In genomic region chr15:56654216-56654615, GRCh38 we compare ENCODE assay signal across 29 cellular contexts.
"Had no signal": no experiment of that assay in that cellular context is flagged by ENCODE, and none has a peak within 500 bp of the region (broad histone marks: within the 10 kb centered on the region; RNA-seq: fewer than 3 reads in every experiment).

No MANE protein-coding gene starts in this region.

- ATAC-seq: esophagus mucosa; gastroesophageal sphincter; naive thymus-derived CD4-positive, alpha-beta T cell; stimulated activated effector memory CD8-positive, alpha-beta T cell treated with anti-CD3 and anti-CD28 coated beads, Interleukin-12 subunit alpha, Interleukin-12 subunit beta, amount 100 ng/mL, for 72 hours had no signal

- H3K27ac ChIP-seq: colonic mucosa, epithelial cell of prostate, heart right ventricle, prostate gland, right atrium auricular region, stomach, upper lobe of left lung, vagina had no signal

- H3K4me3 ChIP-seq: colonic mucosa, gastroesophageal sphincter, heart right ventricle, prostate gland, right atrium auricular region, sigmoid colon, stomach, tibial nerve, upper lobe of left lung, vagina had no signal

- H3K27me3 ChIP-seq: colonic mucosa, gastroesophageal sphincter, heart right ventricle, right atrium auricular region, sigmoid colon, stomach, tibial nerve, upper lobe of left lung, vagina had no signal

- H3K36me3 ChIP-seq: colonic mucosa had no signal

- DNase-seq: colonic mucosa; effector CD8-positive, alpha-beta T cell; endodermal cell; foreskin fibroblast; glutamatergic neuron; heart right ventricle; hypothalamus; immature natural killer cell; islet precursor cell; mammary epithelial cell; mesendoderm; midbrain; naive thymus-derived CD4-positive, alpha-beta T cell; nephron progenitor cell; nucleus accumbens; sigmoid colon; stimulated activated CD4-positive, alpha-beta T cell treated with anti-CD3 and anti-CD28 coated beads, Interleukin-2, amount 100 ng/mL, for 24 hours; stimulated activated CD4-positive, alpha-beta T cell treated with anti-CD3 and anti-CD28 coated beads, Interleukin-4, amount 100 ng/mL, for 24 hours; stimulated activated naive CD4-positive, alpha-beta T cell treated with Interleukin-2 at 50 U/mL for 16 hours; stomach; upper lobe of left lung had no signal

- H3K9me3 ChIP-seq: colonic mucosa, gastroesophageal sphincter, heart right ventricle, prostate gland, right atrium auricular region, sigmoid colon, stomach, tibial nerve, upper lobe of left lung, vagina had no signal

- H3K4me1 ChIP-seq: colonic mucosa, heart right ventricle, prostate gland, right atrium auricular region, sigmoid colon, stomach, upper lobe of left lung, vagina had no signal
